ENCODE assay signal across 8 cellular contexts in the genomic region with DNA sequence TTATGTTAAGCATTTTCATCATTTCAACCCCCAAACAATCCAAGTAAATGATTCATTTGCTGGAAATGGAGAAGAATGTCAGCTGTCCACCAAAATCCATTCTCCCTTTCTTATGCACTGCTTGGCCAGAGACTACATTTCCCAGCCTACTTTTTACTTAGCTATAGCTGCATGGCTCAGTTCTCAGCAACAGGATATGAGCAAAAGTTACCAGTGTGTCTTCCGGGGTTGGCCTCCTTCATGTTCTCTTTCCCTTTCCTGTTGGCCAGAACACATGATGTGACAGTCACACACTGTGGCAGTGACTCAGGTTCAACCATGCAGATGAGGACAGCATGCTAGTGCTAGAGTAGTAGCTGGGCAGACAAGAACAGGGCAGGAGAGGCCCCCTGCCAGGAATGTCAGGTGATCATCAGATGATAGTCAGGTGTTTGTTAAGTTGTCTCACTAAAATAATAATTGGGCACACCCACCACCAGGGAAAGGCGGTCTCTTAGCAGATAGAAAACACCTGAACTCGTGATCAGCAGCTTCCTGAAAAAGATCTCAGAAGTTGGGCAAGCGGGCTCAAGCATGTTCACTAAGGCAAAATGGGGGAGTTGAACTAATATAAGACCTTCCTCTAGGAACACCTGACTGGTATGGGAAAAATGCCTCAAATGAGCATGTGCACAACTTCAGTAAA.
DNase-seq lines count a peak whose midpoint lies in the region; ATAC-seq lines count a peak whose summit lies in the region.

No MANE protein-coding gene starts in this region.

- H3K27ac ChIP-seq in epithelial cell of prostate: peak overlapping the region; percentile 52

- DNase-seq in AG20443 (ENCODE audit: low spot score) (peak; percentile 30), epithelial cell of prostate (ENCODE audit: low read depth, low spot score) (no peak), Ammon's horn (ENCODE audit: low spot score) (no peak), NCI-H2107 (lab: John Stamatoyannopoulos, UW) (no peak)
- DNase-seq in activated CD4-positive, alpha-beta T cell treated with anti-CD3 and anti-CD28 coated beads for 48 hours: peak; percentile 82
- DNase-seq in stimulated activated CD4-positive, alpha-beta T cell treated with anti-CD3 and anti-CD28 coated beads, Interleukin-4, amount 100 ng/mL, for 4 hours: peak; percentile 49 to 84

- ATAC-seq in GM19463 (IDR thresholded peaks at IDR 0.05; ENCODE audit: unreplicated experiment): peak; percentile 98
- ATAC-seq in HG03558 (IDR thresholded peaks at IDR 0.05; ENCODE audit: extremely low read depth, unreplicated experiment): peak; percentile 65

Comparison
In these comparisons a context has a peak if more than half of its experiments do, and no peak if none do; other contexts are left out.
1. DNase-seq: peak in AG20443 (single experiment), activated CD4-positive, alpha-beta T cell treated with anti-CD3 and anti-CD28 coated beads for 48 hours (single experiment) and stimulated activated CD4-positive, alpha-beta T cell treated with anti-CD3 and anti-CD28 coated beads, Interleukin-4, amount 100 ng/mL, for 4 hours (2 of 2); none in epithelial cell of prostate (single experiment), Ammon's horn (single experiment) and NCI-H2107 (single experiment).